9 cellular contexts compared by ENCODE assay signal in the genomic region with DNA sequence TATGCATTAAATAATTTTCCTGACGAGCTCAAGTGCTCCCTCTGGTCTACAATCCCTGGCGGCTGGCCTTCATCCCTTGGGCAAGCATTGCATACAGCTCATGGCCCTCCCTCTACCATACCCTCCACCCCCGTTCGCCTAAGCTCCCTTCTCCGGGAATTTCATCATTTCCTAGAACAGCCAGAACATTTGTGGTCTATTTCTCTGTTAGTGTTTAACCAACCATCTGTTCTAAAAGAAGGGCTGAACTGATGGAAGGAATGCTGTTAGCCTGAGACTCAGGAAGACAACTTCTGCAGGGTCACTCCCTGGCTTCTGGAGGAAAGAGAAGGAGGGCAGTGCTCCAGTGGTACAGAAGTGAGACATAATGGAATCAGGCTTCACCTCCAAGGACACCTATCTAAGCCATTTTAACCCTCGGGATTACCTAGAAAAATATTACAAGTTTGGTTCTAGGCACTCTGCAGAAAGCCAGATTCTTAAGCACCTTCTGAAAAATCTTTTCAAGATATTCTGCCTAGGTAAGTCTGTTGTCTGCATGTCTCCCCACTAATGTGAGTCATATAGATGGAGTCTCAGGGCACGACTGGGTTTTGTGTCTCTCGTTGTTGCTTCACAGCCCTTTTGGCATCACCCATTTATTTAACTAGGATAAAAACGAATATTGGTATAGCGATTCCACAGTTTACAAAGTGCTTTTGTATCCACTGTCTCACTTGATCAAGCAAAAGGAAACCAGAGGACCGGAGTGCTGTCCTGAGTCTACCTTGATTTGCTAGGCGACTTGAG. TPM values are rescaled to one million over a fixed set of nuclear protein-coding genes. Genes with fewer than 3 reads are reported as not detected.
DNase-seq lines count a peak whose midpoint lies in the region; ATAC-seq and TF ChIP-seq lines count a peak whose summit lies in the region.
"Had no signal": no experiment of that assay in that cellular context is flagged by ENCODE, and none has a peak within 500 bp of the region (broad histone marks: within the 10 kb centered on the region; RNA-seq: fewer than 3 reads in every experiment).

A gene (plus strand): TSS at position 210 of the 789 bp plus-strand sequence. CDS start 158 bp downstream, at position 368.

- peaks cover 1% of the 10 kb centered on the region for H3K27me3 Mint-ChIP-seq in GM23338 (ENCODE audit: insufficient read depth, low read depth, poor library complexity)
- H3K27me3 Mint-ChIP-seq in brain = peaks cover 10% of the 10 kb centered on the region
- H3K27me3 Mint-ChIP-seq in naive thymus-derived CD8-positive, alpha-beta T cell = peaks cover 5 to 11% (median 6%) of the 10 kb centered on the region in 5 donors

- TF ChIP-seq CTCF in GM23338 (conservative IDR thresholded peaks at IDR 0.05; ENCODE audit: low read depth in 2 of 2) (no peak), brain (conservative IDR thresholded peaks at IDR 0.05) (no peak), spleen (IDR thresholded peaks at IDR 0.05 in 8 of 11, conservative IDR thresholded peaks at IDR 0.05 in 3 of 11) (no peak)

- H3K79me2 ChIP-seq in GM23338 (replicated peaks; ENCODE audit: insufficient read depth) = no peaks in the 10 kb centered on the region

- H3K36me3 Mint-ChIP-seq in GM23338 (ENCODE audit: low read depth) (peaks cover 4% of the 10 kb centered on the region; the same call in 1 of the 3 replicates), brain (no peaks in the 10 kb centered on the region)
- peaks cover 0 to 16% (median 0%) of the 10 kb centered on the region in 3 donors for H3K36me3 Mint-ChIP-seq in naive thymus-derived CD8-positive, alpha-beta T cell

- intact Hi-C loops in spleen (cut with DNase I; ENCODE audit: low total_unique reads) = no loop called here

- no peaks in the 10 kb centered on the region for H4K20me1 ChIP-seq in GM23338 (replicated peaks; ENCODE audit: insufficient read depth)

- H3K4me1 Mint-ChIP-seq in GM23338 = no peaks in the 10 kb centered on the region
- no peaks in the 10 kb centered on the region for H3K4me1 Mint-ChIP-seq in brain
- peaks cover 0 to 2% (median under 1%) of the 10 kb centered on the region in 4 donors for H3K4me1 Mint-ChIP-seq in naive thymus-derived CD8-positive, alpha-beta T cell

- H2AFZ ChIP-seq in GM23338 = 0 out of 2 replicates have a peak within 1 kb of the TSS, but pooled peaks have one; percentile 38

- H3K9me3 ChIP-seq in spleen = peaks cover 0 to 12% (median under 1%) of the 10 kb centered on the region in 8 donors

- no peaks in the 10 kb centered on the region for H3K36me3 ChIP-seq in GM23338 (ENCODE audit: insufficient read depth)
- H3K36me3 ChIP-seq in spleen = peaks cover 0 to 8% (median 0%) of the 10 kb centered on the region in 6 donors

- H3K27me3 ChIP-seq in GM23338 (ENCODE audit: insufficient read depth) = no peaks in the 10 kb centered on the region
- H3K27me3 ChIP-seq in spleen (replicated peaks in 1 of 7) = peaks cover 0 to 7% (median 0%) of the 10 kb centered on the region in 7 donors

- no peak for DNase-seq in GM23338 (ENCODE audit: low spot score)
- DNase-seq in kidney glomerular epithelial cell (lab: John Stamatoyannopoulos, UW) = peak; percentile 92
- no peak for DNase-seq in spleen
- DNase-seq in NAMALWA (ENCODE audit: low spot score) = no peak
- DNase-seq in 8988T = no peak
- DNase-seq in activated naive CD4-positive, alpha-beta T cell treated with Interleukin-2 at 50 U/mL for 16 hours = no peak
- DNase-seq in naive thymus-derived CD8-positive, alpha-beta T cell = no peak

- H3K4me2 ChIP-seq in GM23338 = no peak within 1 kb of the TSS

- ATAC-seq in GM23338 = no peak
- no peak for ATAC-seq in naive thymus-derived CD8-positive, alpha-beta T cell
- ATAC-seq: GM12878 had no signal

- no peak within 1 kb of the TSS for H3K4me3 Mint-ChIP-seq in GM23338
- H3K4me3 Mint-ChIP-seq in brain = peak within 1 kb of the TSS in 2 of 5 experiments; percentile 18 to 34
- H3K4me3 Mint-ChIP-seq in naive thymus-derived CD8-positive, alpha-beta T cell = no peak within 1 kb of the TSS

- H3K4me1 ChIP-seq in GM23338 (ENCODE audit: insufficient read depth) (no peaks in the 10 kb centered on the region), spleen (peaks cover 3 to 35% (median 7%) of the 10 kb centered on the region in 6 donors)

- 54 to 64% (median 56%) methylated on average over 12 of the region's 12 CpGs for WGBS in spleen, 5 donors

- TF ChIP-seq POLR2A in spleen (IDR thresholded peaks at IDR 0.05) = peak in 2 of 3 donors; percentile 32 to 54

- H3K27ac ChIP-seq in GM23338 (ENCODE audit: low read depth) = no peak within 1 kb of the TSS
- H3K27ac ChIP-seq in spleen = peak within 1 kb of the TSS; percentile 63 to 90 (median 85)

- no peak within 1 kb of the TSS for H3K27ac Mint-ChIP-seq in GM23338
- H3K27ac Mint-ChIP-seq in brain = peak within 1 kb of the TSS in 3 of 5 experiments; percentile 56 to 96 (median 59)
- peak within 1 kb of the TSS in 1 of 10 donors; percentile 61 for H3K27ac Mint-ChIP-seq in naive thymus-derived CD8-positive, alpha-beta T cell

- peaks cover 11% of the 10 kb centered on the region for H3K9me3 Mint-ChIP-seq in GM23338
- peaks cover 7 to 28% (median 10%) of the 10 kb centered on the region in 5 experiments for H3K9me3 Mint-ChIP-seq in brain
- peaks cover 0 to 22% (median 8%) of the 10 kb centered on the region in 9 donors for H3K9me3 Mint-ChIP-seq in naive thymus-derived CD8-positive, alpha-beta T cell

- POLR2A ChIA-PET in naive thymus-derived CD8-positive, alpha-beta T cell (lab: Charles Lee) = no interaction called here

- H3K4me3 ChIP-seq in GM23338 = no peak within 1 kb of the TSS
- H3K4me3 ChIP-seq in spleen = peak within 1 kb of the TSS; percentile 26 to 67 (median 38)
- H3K4me3 ChIP-seq: GM12878 had no signal

- H3F3A ChIP-seq in GM23338 (replicated peaks; ENCODE audit: low read depth) = no peaks in the 10 kb centered on the region

- H3K9me2 ChIP-seq in GM23338 (ENCODE audit: insufficient read depth) = no peaks in the 10 kb centered on the region

TF ChIP-seq in GM23338, 12 proteins besides CTCF, POLR2A, EP300 and RAD21 (continues in another document):
- TF ChIP-seq, protein P1, sequence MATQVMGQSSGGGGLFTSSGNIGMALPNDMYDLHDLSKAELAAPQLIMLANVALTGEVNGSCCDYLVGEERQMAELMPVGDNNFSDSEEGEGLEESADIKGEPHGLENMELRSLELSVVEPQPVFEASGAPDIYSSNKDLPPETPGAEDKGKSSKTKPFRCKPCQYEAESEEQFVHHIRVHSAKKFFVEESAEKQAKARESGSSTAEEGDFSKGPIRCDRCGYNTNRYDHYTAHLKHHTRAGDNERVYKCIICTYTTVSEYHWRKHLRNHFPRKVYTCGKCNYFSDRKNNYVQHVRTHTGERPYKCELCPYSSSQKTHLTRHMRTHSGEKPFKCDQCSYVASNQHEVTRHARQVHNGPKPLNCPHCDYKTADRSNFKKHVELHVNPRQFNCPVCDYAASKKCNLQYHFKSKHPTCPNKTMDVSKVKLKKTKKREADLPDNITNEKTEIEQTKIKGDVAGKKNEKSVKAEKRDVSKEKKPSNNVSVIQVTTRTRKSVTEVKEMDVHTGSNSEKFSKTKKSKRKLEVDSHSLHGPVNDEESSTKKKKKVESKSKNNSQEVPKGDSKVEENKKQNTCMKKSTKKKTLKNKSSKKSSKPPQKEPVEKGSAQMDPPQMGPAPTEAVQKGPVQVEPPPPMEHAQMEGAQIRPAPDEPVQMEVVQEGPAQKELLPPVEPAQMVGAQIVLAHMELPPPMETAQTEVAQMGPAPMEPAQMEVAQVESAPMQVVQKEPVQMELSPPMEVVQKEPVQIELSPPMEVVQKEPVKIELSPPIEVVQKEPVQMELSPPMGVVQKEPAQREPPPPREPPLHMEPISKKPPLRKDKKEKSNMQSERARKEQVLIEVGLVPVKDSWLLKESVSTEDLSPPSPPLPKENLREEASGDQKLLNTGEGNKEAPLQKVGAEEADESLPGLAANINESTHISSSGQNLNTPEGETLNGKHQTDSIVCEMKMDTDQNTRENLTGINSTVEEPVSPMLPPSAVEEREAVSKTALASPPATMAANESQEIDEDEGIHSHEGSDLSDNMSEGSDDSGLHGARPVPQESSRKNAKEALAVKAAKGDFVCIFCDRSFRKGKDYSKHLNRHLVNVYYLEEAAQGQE (IDR thresholded peaks at IDR 0.05; ENCODE audit: unreplicated experiment) = no peak
- no peak for TF ChIP-seq EZH2 (IDR thresholded peaks at IDR 0.05; ENCODE audit: low read depth, unreplicated experiment)
- TF ChIP-seq, protein P2, sequence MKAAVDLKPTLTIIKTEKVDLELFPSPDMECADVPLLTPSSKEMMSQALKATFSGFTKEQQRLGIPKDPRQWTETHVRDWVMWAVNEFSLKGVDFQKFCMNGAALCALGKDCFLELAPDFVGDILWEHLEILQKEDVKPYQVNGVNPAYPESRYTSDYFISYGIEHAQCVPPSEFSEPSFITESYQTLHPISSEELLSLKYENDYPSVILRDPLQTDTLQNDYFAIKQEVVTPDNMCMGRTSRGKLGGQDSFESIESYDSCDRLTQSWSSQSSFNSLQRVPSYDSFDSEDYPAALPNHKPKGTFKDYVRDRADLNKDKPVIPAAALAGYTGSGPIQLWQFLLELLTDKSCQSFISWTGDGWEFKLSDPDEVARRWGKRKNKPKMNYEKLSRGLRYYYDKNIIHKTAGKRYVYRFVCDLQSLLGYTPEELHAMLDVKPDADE (IDR thresholded peaks at IDR 0.05) = no peak
- no peak for TF ChIP-seq CREB1 (CRISPR knock-in tag; IDR thresholded peaks at IDR 0.05; ENCODE audit: low read depth)
- no peak for TF ChIP-seq STAT1 (IDR thresholded peaks at IDR 0.05; ENCODE audit: unreplicated experiment)
- TF ChIP-seq JUNB (IDR thresholded peaks at IDR 0.05; ENCODE audit: unreplicated experiment) = no peak
- TF ChIP-seq ZNF114 (CRISPR knock-in tag; IDR thresholded peaks at IDR 0.05) = no peak
- no peak for TF ChIP-seq EZH2phosphoT487 (IDR thresholded peaks at IDR 0.05; ENCODE audit: unreplicated experiment)
- no peak for TF ChIP-seq ZNF331 (CRISPR knock-in tag; IDR thresholded peaks at IDR 0.05; ENCODE audit: low read depth)

RNA-seq across cellular contexts. Expression of the gene that starts here (rescaled TPM):
- total RNA-seq in GM23338 (2014; rRNA removed; shearing (Covaris generic)) = not detected in 2 replicates
- polyA plus RNA-seq in GM23338 (2016; fragmentation: Nextera tagmentation; extraction: Ambion mirVana) (0.21 and 0.40 TPM in 2 replicates), brain (ENCODE audit: insufficient read depth, low read depth, low replicate concordance) (3.6 TPM), spleen (100 to 1,000 TPM; 222 to 265 (median 236) TPM)
- 100 to 1,000 TPM; 131 to 324 (median 200) TPM for total RNA-seq in spleen
- not detected for total RNA-seq in naive thymus-derived CD8-positive, alpha-beta T cell
- polyA plus RNA-seq in naive thymus-derived CD8-positive, alpha-beta T cell = not detected
- total RNA-seq: GM12878 had no signal

Comparison
In these comparisons a context has a peak if more than half of its experiments do, and no peak if none do; other contexts are left out.
1. RNA of the gene that starts here (total RNA-seq): 131 to 324 TPM in spleen; not detected in GM23338 and not detected in naive thymus-derived CD8-positive, alpha-beta T cell; every median in the first group is over 100 times any median in the second.
2. RNA of the gene that starts here (polyA plus RNA-seq): 222 to 265 TPM in spleen; 3.6 TPM in brain (single experiment), 0.21 to 0.40 TPM in GM23338 and not detected in naive thymus-derived CD8-positive, alpha-beta T cell; every median in the first group is over 10 times any median in the second.